ENCODE assay signal across 8 cellular contexts in genomic region chr19:22806418-22806817, GRCh38. TPM values are rescaled to one million over a fixed set of nuclear protein-coding genes. Genes with fewer than 3 reads are reported as not detected.
"Had no signal": no experiment of that assay in that cellular context is flagged by ENCODE, and none has a peak within 500 bp of the region (broad histone marks: within the 10 kb centered on the region; RNA-seq: fewer than 3 reads in every experiment).

No MANE protein-coding gene starts in this region.

- H3K27ac ChIP-seq: HL-60 had no signal

- H2AFZ ChIP-seq: GM23338 had no signal

- H3K4me2 ChIP-seq: GM23338 had no signal

- DNase-seq: H9, HCEC 1CT had no signal

- ATAC-seq: GM23338, HepG2 had no signal

- H3K4me3 ChIP-seq: GM23338 had no signal

RNA-seq across cellular contexts. Expression of gene ZNF99, which starts 22.5 kb away (rescaled TPM):
- total RNA-seq: H1, H9, HepG2, HT1080 had no signal
- polyA plus RNA-seq: GM23338, H1, HepG2, IgD-negative memory B cell had no signal

RNA-seq across cellular contexts. Expression of gene ZNF723, which starts 25.7 kb away (rescaled TPM):
- total RNA-seq: H1, H9, HepG2, HT1080 had no signal
- polyA plus RNA-seq: H1, HepG2, IgD-negative memory B cell had no signal
